ENCODE assay signal across 8 cellular contexts in genomic region chr1:156571959-156572662, GRCh38. TPM values are rescaled to one million over a fixed set of nuclear protein-coding genes. Genes with fewer than 3 reads are reported as not detected.
DNase-seq lines count a peak whose midpoint lies in the region; ATAC-seq and TF ChIP-seq lines count a peak whose summit lies in the region.

TSS of gene IQGAP3 (minus strand) at chr1:156572565. CDS start at chr1:156572529, 36 bp downstream.

- no peak for TF ChIP-seq POLR2A in lower leg skin (IDR thresholded peaks at IDR 0.05)

- TF ChIP-seq CTCF in lower leg skin (IDR thresholded peaks at IDR 0.05), result no peak

- peak within 1 kb of the TSS; percentile 79 for H3K27ac ChIP-seq in duodenal mucosa (ENCODE audit: low read depth, low read length)

- no peaks in the 10 kb centered on the region for H3K9me3 ChIP-seq in duodenal mucosa (ENCODE audit: control insufficient read depth in 1 of 2, low read length in 2 of 2)

- WGBS in lower leg skin, 2 donors, result 1 to 2% methylated on average over 38 of the region's 38 CpGs

- no peaks in the 10 kb centered on the region for H3K36me3 ChIP-seq in duodenal mucosa (ENCODE audit: control insufficient read depth in 1 of 2, insufficient read depth in 2 of 2, low read length in 2 of 2)

- peak within 1 kb of the TSS; percentile 58 to 78 for H3K9ac ChIP-seq in duodenal mucosa (ENCODE audit: low read depth in 1 of 2, low read length in 2 of 2)

- H3K4me3 ChIP-seq in duodenal mucosa (ENCODE audit: low read depth in 1 of 2, low read length in 2 of 2) (peak within 1 kb of the TSS; percentile 75 to 79), lower leg skin (ENCODE audit: low read depth, poor library complexity, severe bottlenecking) (no peak within 1 kb of the TSS)

- H3K27me3 ChIP-seq in duodenal mucosa (ENCODE audit: control insufficient read depth in 1 of 2, insufficient read depth in 2 of 2, low read length in 2 of 2), result no peaks in the 10 kb centered on the region

- DNase-seq in NCI-H1436 (lab: John Stamatoyannopoulos, UW) (peak; percentile 69), NCI-H1436 treated with DMSO at 0.1 percent for 48 hours (lab: John Stamatoyannopoulos, UW) (no peak), NCI-H748 treated with DMSO at 0.1 percent for 48 hours (lab: John Stamatoyannopoulos, UW) (peak; percentile 72), lower leg skin (ENCODE audit: low spot score in 2 of 2) (peak; percentile 78 to 94)
- peak; percentile 76 to 81 for DNase-seq in activated CD4-positive, alpha-beta T cell treated with anti-CD3 and anti-CD28 coated beads, Interleukin-2, amount 50 U/mL, for 48 hours
- DNase-seq in stimulated activated CD4-positive, alpha-beta T cell treated with anti-CD3 and anti-CD28 coated beads, Interleukin-2, amount 100 ng/mL, for 48 hours, result peak; percentile 61 to 63

- peaks cover 12 to 13% of the 10 kb centered on the region in 2 donors for H3K4me1 ChIP-seq in duodenal mucosa (ENCODE audit: control insufficient read depth in 1 of 2, insufficient read depth in 2 of 2, low read length in 2 of 2)

- peak; percentile 85 for ATAC-seq in HG03460 (IDR thresholded peaks at IDR 0.05; ENCODE audit: unreplicated experiment)

- intact Hi-C loops in lower leg skin (cut with DNase I; ENCODE audit: low total_unique reads), result no loop called here

RNA-seq across cellular contexts. Expression of gene IQGAP3, which starts in this region (rescaled TPM):
- total RNA-seq in lower leg skin, result 1 to 10 TPM in 3 of 4 donors, under 1 TPM in 1; 0.98 to 3.0 (median 2.1) TPM
